In genomic region chr7:43492906-43493305, GRCh38 we compare ENCODE assay signal across 33 cellular contexts.
"Had no signal": no experiment of that assay in that cellular context is flagged by ENCODE, and none has a peak within 500 bp of the region (broad histone marks: within the 10 kb centered on the region; RNA-seq: fewer than 3 reads in every experiment).

No MANE protein-coding gene starts in this region.

- H3K9ac ChIP-seq: KMS-11 had no signal

- H3K27ac ChIP-seq: ascending aorta, KMS-11, Peyer's patch, RWPE1 had no signal

- ATAC-seq: activated CD4-positive, alpha-beta T cell treated with anti-CD3 and anti-CD28 coated beads for 36 hours; activated CD4-positive, CD25-positive, alpha-beta regulatory T cell treated with anti-CD3 and anti-CD28 coated beads, Interleukin-2, amount 50 U/mL, for 24 hours; activated T-cell treated with anti-CD3 and anti-CD28 coated beads, Interleukin-2, amount 50 U/mL, for 72 hours; Right ventricle myocardium inferior; T-cell; T-helper 17 cell; WTC11 had no signal

- H3K4me1 Mint-ChIP-seq: activated CD4-positive, alpha-beta T cell treated with anti-CD3 and anti-CD28 coated beads for 36 hours; activated naive CD8-positive, alpha-beta T cell treated with anti-CD3 and anti-CD28 coated beads, Interleukin-2, amount 10 ng/mL, durations not matched to agents 7 days and 5 days; T-helper 17 cell had no signal

- H3K36me3 Mint-ChIP-seq: activated CD4-positive, alpha-beta memory T cell treated with anti-CD3 and anti-CD28 coated beads for 36 hours; activated naive CD4-positive, alpha-beta T cell treated with anti-CD3 and anti-CD28 coated beads, Interleukin-2, amount 50 U/mL, for 24 hours; activated naive CD8-positive, alpha-beta T cell treated with anti-CD3 and anti-CD28 coated beads, Interleukin-2, amount 10 ng/mL, durations not matched to agents 7 days and 5 days; T-cell; WTC11 had no signal

- H3K27me3 ChIP-seq: ascending aorta, Peyer's patch had no signal

- H3K36me3 ChIP-seq: ascending aorta, Peyer's patch had no signal

- H3K27ac Mint-ChIP-seq: activated CD4-positive, alpha-beta memory T cell treated with anti-CD3 and anti-CD28 coated beads for 36 hours; activated CD4-positive, alpha-beta T cell treated with anti-CD3 and anti-CD28 coated beads for 36 hours; activated naive CD4-positive, alpha-beta T cell treated with anti-CD3 and anti-CD28 coated beads, Interleukin-2, amount 50 U/mL, for 24 hours; activated naive CD8-positive, alpha-beta T cell treated with anti-CD3 and anti-CD28 coated beads, Interleukin-2, amount 10 ng/mL, durations not matched to agents 7 days and 5 days; activated T-cell treated with anti-CD3 and anti-CD28 coated beads, Interleukin-2, amount 50 U/mL, for 72 hours; activated T-helper 2 cell treated with anti-CD3 and anti-CD28 coated beads, Interferon-gamma antibody, Interleukin-2, Interleukin-4, amounts not matched to agents 10 μg/mL and 5 μg/mL and 100 μg/mL, durations not matched to agents 14 hours and 24 hours and 36 hours; brain; T-cell; T-helper 17 cell; WTC11 had no signal

- H3K4me3 ChIP-seq: ascending aorta, Peyer's patch had no signal

- H3K9me3 Mint-ChIP-seq: activated CD4-positive, alpha-beta memory T cell treated with anti-CD3 and anti-CD28 coated beads for 36 hours; activated naive CD4-positive, alpha-beta T cell treated with anti-CD3 and anti-CD28 coated beads, Interleukin-2, amount 50 U/mL, for 24 hours; activated naive CD8-positive, alpha-beta T cell treated with anti-CD3 and anti-CD28 coated beads, Interleukin-2, amount 10 ng/mL, durations not matched to agents 7 days and 5 days; activated T-cell treated with anti-CD3 and anti-CD28 coated beads, Interleukin-2, amount 50 U/mL, for 72 hours; activated T-helper 2 cell treated with anti-CD3 and anti-CD28 coated beads, Interferon-gamma antibody, Interleukin-2, Interleukin-4, amounts not matched to agents 10 μg/mL and 5 μg/mL and 100 μg/mL, durations not matched to agents 14 hours and 24 hours and 36 hours; brain; T-cell; WTC11 had no signal

- H3K4me3 Mint-ChIP-seq: activated CD4-positive, alpha-beta memory T cell treated with anti-CD3 and anti-CD28 coated beads for 36 hours; activated CD4-positive, alpha-beta T cell treated with anti-CD3 and anti-CD28 coated beads for 36 hours; activated naive CD4-positive, alpha-beta T cell treated with anti-CD3 and anti-CD28 coated beads, Interleukin-2, amount 50 U/mL, for 24 hours; activated naive CD8-positive, alpha-beta T cell treated with anti-CD3 and anti-CD28 coated beads, Interleukin-2, amount 10 ng/mL, durations not matched to agents 7 days and 5 days; activated T-cell treated with anti-CD3 and anti-CD28 coated beads, Interleukin-2, amount 50 U/mL, for 72 hours; brain; T-cell; WTC11 had no signal

- H3K27me3 Mint-ChIP-seq: activated naive CD4-positive, alpha-beta T cell treated with anti-CD3 and anti-CD28 coated beads, Interleukin-2, amount 50 U/mL, for 24 hours; brain had no signal

- H3K4me2 ChIP-seq: KMS-11 had no signal

- DNase-seq: activated CD4-positive, alpha-beta memory T cell treated with anti-CD3 and anti-CD28 coated beads for 36 hours; activated CD4-positive, alpha-beta T cell treated with anti-CD3 and anti-CD28 coated beads for 36 hours; activated CD4-positive, alpha-beta T cell treated with anti-CD3 and anti-CD28 coated beads, Interleukin-2, amount 50 U/mL, for 1 hour; activated CD8-positive, alpha-beta memory T cell treated with anti-CD3 and anti-CD28 coated beads, Interleukin-2, amount 50 U/mL, for 4 hours; activated gamma-delta T cell; activated naive CD4-positive, alpha-beta T cell treated with Interleukin-2 at 50 U/mL for 16 hours; activated naive CD8-positive, alpha-beta T cell treated with anti-CD3 and anti-CD28 coated beads, Interleukin-2, amount 10 ng/mL, durations not matched to agents 7 days and 5 days; activated T-cell treated with anti-CD3 and anti-CD28 coated beads, Interleukin-2, amount 50 U/mL, for 1 hour; activated T-cell treated with anti-CD3 and anti-CD28 coated beads, Interleukin-2, amount 50 U/mL, for 72 hours; amygdala; caudate nucleus; MM.1S; MV-4-11; NCI-H1092; NCI-H1436 treated with DMSO at 0.1 percent for 48 hours; NCI-H1694 treated with DMSO at 0.1 percent for 48 hours; NCI-H2029; NCI-H345; NCI-H524 treated with DMSO at 0.1 percent for 48 hours; PC-3; Peyer's patch; SIG-M5; T-cell; T-helper 17 cell had no signal

- H3K9me3 ChIP-seq: ascending aorta, Peyer's patch had no signal

- H3K4me1 ChIP-seq: Peyer's patch had no signal
